ENCODE assay signal across 8 cellular contexts in the genomic region with DNA sequence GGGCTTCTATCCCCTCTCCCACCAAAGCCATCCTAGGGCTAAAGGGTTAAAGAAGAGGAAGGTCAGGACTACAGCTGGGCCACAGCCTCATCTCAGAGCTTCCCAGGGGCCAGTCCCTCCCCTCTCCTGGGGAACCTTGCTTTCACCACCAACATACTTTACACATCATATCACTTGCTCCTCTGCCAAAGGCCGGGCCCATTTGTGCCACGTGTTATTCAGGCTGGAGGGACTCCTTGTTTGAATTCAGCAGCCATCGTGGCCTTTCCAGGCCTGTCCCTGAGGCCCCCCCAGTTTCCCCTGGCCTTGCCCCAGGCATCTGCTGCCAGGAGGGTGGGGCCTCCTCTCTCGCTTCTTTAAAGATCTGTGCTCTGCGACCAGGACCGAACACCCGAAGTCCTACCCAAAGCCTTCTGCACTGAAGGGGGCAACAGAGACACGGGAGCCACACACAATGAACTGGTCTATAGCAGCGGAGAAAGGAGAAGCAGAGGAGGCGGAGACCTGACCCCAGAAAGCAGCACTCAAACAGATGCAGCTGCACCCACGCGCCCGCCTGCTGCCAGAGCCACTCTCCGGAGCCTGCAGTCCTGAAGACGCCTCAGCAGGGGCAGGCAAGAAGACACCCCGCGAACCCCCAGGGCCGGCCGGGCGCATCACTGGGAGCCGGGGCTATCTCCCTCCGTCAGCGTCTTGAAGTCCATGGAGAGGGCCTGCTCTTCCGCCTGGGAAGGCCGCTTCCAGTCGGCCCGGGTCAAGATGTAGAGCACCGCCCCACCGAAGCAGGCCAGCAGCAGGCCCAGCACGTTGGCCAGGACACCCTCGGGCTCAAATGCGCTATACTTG. TPM values are rescaled to one million over a fixed set of nuclear protein-coding genes. Genes with fewer than 3 reads are reported as not detected.
DNase-seq lines count a peak whose midpoint lies in the region; ATAC-seq and TF ChIP-seq lines count a peak whose summit lies in the region.

No MANE protein-coding gene starts in this region.

- ATAC-seq in SK-N-SH treated with all-trans-retinoic acid at 6 μM for 48 hours = peak; percentile 75
- ATAC-seq in GM21529 (IDR thresholded peaks at IDR 0.05; ENCODE audit: unreplicated experiment) = no peak
- no peak for ATAC-seq in GM21737 (IDR thresholded peaks at IDR 0.05; ENCODE audit: unreplicated experiment)

- peaks cover 13% of the 10 kb centered on the region for H3K4me1 ChIP-seq in fibroblast of lung (ENCODE audit: control insufficient read depth, extremely low read depth, insufficient read depth, low read length)
- H3K4me1 ChIP-seq in prostate gland (replicated peaks) = peaks cover 45% of the 10 kb centered on the region

- 66% methylated on average over 21 of the region's 32 CpGs for WGBS in prostate gland

- intact Hi-C loops in prostate gland (cut with DNase I) = no loop called here

- H3K4me2 ChIP-seq in fibroblast of lung (ENCODE audit: extremely low read depth, insufficient read depth, low read length) = peak overlapping the region; percentile 56

- no peaks in the 10 kb centered on the region for H4K20me1 ChIP-seq in fibroblast of lung (ENCODE audit: control insufficient read depth, extremely low read depth, insufficient read depth, low read length)

- no peak for TF ChIP-seq CTCF in fibroblast of lung (conservative IDR thresholded peaks at IDR 0.05 in 1 of 2, IDR thresholded peaks at IDR 0.05 in 1 of 2; ENCODE audit: low read depth in 1 of 2, low read length in 2 of 2)
- TF ChIP-seq CTCF in prostate gland (IDR thresholded peaks at IDR 0.05) = no peak

- H3K4me3 ChIP-seq in fibroblast of lung (replicated peaks in 1 of 4; ENCODE audit: control extremely low read depth in 1 of 4, insufficient read depth in 1 of 4, low read depth in 3 of 4, low read length in 4 of 4) (no peak overlapping the region), prostate gland (no peak overlapping the region)

- H3K9me3 ChIP-seq in fibroblast of lung (ENCODE audit: control insufficient read depth, insufficient read depth, low read depth, low read length) (no peaks in the 10 kb centered on the region), prostate gland (no peaks in the 10 kb centered on the region)

- H3K27me3 ChIP-seq in fibroblast of lung (ENCODE audit: control insufficient read depth, insufficient read depth, low read length) (no peaks in the 10 kb centered on the region), prostate gland (replicated peaks; ENCODE audit: insufficient read depth) (no peaks in the 10 kb centered on the region)

- peak overlapping the region; percentile 79 for H3K27ac ChIP-seq in fibroblast of lung (ENCODE audit: insufficient read depth, low read length)
- H3K27ac ChIP-seq in prostate gland = peak overlapping the region; percentile 78 to 90

- H2AFZ ChIP-seq in fibroblast of lung (ENCODE audit: low read length) = no peak overlapping the region

- H3K79me2 ChIP-seq in fibroblast of lung (ENCODE audit: control insufficient read depth, insufficient read depth, low read length) = no peaks in the 10 kb centered on the region

- DNase-seq in EL = peak; percentile 98
- DNase-seq in fibroblast of lung (ENCODE audit: low read depth in 2 of 2) = peak; percentile 88 to 95
- DNase-seq in prostate gland (ENCODE audit: low spot score) = peak; percentile 56
- no peak for DNase-seq in HK-2 (ENCODE audit: unreplicated experiment)
- DNase-seq in GM19240 (ENCODE audit: insufficient read length, low spot score) = no peak

- no peak for TF ChIP-seq POLR2A in prostate gland (IDR thresholded peaks at IDR 0.05)

- peak overlapping the region; percentile 47 for H3K9ac ChIP-seq in fibroblast of lung (ENCODE audit: insufficient read depth, low read length)

- H3K36me3 ChIP-seq in fibroblast of lung (ENCODE audit: control insufficient read depth, insufficient read depth, low read length) (peaks cover 2% of the 10 kb centered on the region), prostate gland (no peaks in the 10 kb centered on the region)

TF ChIP-seq in SK-N-SH treated with all-trans-retinoic acid at 6 μM for 48 hours, 23 proteins besides CTCF, POLR2A, EP300 and RAD21:
- TF ChIP-seq, protein P1, sequence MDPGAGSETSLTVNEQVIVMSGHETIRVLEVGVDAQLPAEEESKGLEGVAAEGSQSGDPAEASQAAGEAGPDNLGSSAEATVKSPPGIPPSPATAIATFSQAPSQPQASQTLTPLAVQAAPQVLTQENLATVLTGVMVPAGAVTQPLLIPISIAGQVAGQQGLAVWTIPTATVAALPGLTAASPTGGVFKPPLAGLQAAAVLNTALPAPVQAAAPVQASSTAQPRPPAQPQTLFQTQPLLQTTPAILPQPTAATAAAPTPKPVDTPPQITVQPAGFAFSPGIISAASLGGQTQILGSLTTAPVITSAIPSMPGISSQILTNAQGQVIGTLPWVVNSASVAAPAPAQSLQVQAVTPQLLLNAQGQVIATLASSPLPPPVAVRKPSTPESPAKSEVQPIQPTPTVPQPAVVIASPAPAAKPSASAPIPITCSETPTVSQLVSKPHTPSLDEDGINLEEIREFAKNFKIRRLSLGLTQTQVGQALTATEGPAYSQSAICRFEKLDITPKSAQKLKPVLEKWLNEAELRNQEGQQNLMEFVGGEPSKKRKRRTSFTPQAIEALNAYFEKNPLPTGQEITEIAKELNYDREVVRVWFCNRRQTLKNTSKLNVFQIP (CRISPR knock-in tag; IDR thresholded peaks at IDR 0.05; ENCODE audit: borderline replicate concordance, low read depth) = 0 out of 2 replicates have a peak, but pooled peaks have one; percentile 48
- TF ChIP-seq RARB (CRISPR knock-in tag; IDR thresholded peaks at IDR 0.05) = no peak
- peak; percentile 16; the same call in 1 of the 2 replicates for TF ChIP-seq ISL1 (CRISPR knock-in tag; IDR thresholded peaks at IDR 0.05)
- TF ChIP-seq, protein P2, sequence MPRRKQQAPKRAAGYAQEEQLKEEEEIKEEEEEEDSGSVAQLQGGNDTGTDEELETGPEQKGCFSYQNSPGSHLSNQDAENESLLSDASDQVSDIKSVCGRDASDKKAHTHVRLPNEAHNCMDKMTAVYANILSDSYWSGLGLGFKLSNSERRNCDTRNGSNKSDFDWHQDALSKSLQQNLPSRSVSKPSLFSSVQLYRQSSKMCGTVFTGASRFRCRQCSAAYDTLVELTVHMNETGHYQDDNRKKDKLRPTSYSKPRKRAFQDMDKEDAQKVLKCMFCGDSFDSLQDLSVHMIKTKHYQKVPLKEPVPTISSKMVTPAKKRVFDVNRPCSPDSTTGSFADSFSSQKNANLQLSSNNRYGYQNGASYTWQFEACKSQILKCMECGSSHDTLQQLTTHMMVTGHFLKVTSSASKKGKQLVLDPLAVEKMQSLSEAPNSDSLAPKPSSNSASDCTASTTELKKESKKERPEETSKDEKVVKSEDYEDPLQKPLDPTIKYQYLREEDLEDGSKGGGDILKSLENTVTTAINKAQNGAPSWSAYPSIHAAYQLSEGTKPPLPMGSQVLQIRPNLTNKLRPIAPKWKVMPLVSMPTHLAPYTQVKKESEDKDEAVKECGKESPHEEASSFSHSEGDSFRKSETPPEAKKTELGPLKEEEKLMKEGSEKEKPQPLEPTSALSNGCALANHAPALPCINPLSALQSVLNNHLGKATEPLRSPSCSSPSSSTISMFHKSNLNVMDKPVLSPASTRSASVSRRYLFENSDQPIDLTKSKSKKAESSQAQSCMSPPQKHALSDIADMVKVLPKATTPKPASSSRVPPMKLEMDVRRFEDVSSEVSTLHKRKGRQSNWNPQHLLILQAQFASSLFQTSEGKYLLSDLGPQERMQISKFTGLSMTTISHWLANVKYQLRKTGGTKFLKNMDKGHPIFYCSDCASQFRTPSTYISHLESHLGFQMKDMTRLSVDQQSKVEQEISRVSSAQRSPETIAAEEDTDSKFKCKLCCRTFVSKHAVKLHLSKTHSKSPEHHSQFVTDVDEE (CRISPR knock-in tag; IDR thresholded peaks at IDR 0.05) = peak; percentile 21; the same call in 1 of the 2 replicates
- no peak for TF ChIP-seq ZFP30 (CRISPR knock-in tag; IDR thresholded peaks at IDR 0.05)
- no peak for TF ChIP-seq ARNTL (CRISPR knock-in tag; IDR thresholded peaks at IDR 0.05; ENCODE audit: borderline replicate concordance, low read depth)
- TF ChIP-seq BACH2 (CRISPR knock-in tag; IDR thresholded peaks at IDR 0.05; ENCODE audit: borderline replicate concordance) = no peak
- TF ChIP-seq, protein P3, sequence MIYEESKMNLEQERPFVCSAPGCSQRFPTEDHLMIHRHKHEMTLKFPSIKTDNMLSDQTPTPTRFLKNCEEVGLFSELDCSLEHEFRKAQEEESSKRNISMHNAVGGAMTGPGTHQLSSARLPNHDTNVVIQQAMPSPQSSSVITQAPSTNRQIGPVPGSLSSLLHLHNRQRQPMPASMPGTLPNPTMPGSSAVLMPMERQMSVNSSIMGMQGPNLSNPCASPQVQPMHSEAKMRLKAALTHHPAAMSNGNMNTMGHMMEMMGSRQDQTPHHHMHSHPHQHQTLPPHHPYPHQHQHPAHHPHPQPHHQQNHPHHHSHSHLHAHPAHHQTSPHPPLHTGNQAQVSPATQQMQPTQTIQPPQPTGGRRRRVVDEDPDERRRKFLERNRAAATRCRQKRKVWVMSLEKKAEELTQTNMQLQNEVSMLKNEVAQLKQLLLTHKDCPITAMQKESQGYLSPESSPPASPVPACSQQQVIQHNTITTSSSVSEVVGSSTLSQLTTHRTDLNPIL (CRISPR knock-in tag; IDR thresholded peaks at IDR 0.05; ENCODE audit: low read depth) = 0 out of 2 replicates have a peak, but pooled peaks have one; percentile 5
- TF ChIP-seq SNAI2 (CRISPR knock-in tag; IDR thresholded peaks at IDR 0.05) = 0 out of 2 replicates have a peak, but pooled peaks have one; percentile 12
- TF ChIP-seq ZC3H10 (CRISPR knock-in tag; IDR thresholded peaks at IDR 0.05) = no peak
- 0 out of 2 replicates have a peak, but pooled peaks have one; percentile 48 for TF ChIP-seq ZFP3 (CRISPR knock-in tag; IDR thresholded peaks at IDR 0.05)
- no peak; the same call in 1 of the 2 replicates for TF ChIP-seq CSDC2 (CRISPR knock-in tag; IDR thresholded peaks at IDR 0.05)

RNA-seq across cellular contexts. Expression of a gene that starts 12.1 kb away (rescaled TPM):
- total RNA-seq in fibroblast of lung (11.6 and 13.7 TPM in 2 replicates), prostate gland (100 to 1,000 TPM in 1 of 2 donors, 10 to 100 TPM in 1; 76.9 to 170 TPM)
- 7.6 and 7.8 TPM in 2 replicates for polyA plus RNA-seq in fibroblast of lung
- 9.0 and 10.6 TPM in 2 replicates for polyA plus RNA-seq in fibroblast of lung (2012)
- 56.9 and 59.4 TPM in 2 replicates for polyA minus RNA-seq in fibroblast of lung (ENCODE audit: low replicate concordance)

RNA-seq across cellular contexts. Expression of a gene that starts 42.9 kb away (rescaled TPM):
- 2.5 and 2.6 TPM in 2 replicates for total RNA-seq in fibroblast of lung
- 0.92 and 3.4 TPM in 2 replicates for polyA plus RNA-seq in fibroblast of lung
- 2.0 and 5.2 TPM in 2 replicates for polyA plus RNA-seq in fibroblast of lung (2012)
- 2.3 and 20.0 TPM in 2 replicates for polyA minus RNA-seq in fibroblast of lung (ENCODE audit: low replicate concordance)
- total RNA-seq in prostate gland = 10 to 100 TPM; 42.8 to 54.6 TPM

Comparison
In these comparisons a context has a peak if more than half of its experiments do, and no peak if none do; other contexts are left out.
1. DNase-seq: peak in EL (single experiment), fibroblast of lung (2 of 2) and prostate gland (single experiment); none in HK-2 (single experiment) and GM19240 (single experiment).
2. RNA of a gene that starts 42.9 kb away (total RNA-seq): 42.8 to 54.6 TPM in prostate gland; 2.5 to 2.6 TPM in fibroblast of lung; every median in the first group is over 10 times any median in the second.